ENCODE assay signal across 8 cellular contexts in the genomic region with DNA sequence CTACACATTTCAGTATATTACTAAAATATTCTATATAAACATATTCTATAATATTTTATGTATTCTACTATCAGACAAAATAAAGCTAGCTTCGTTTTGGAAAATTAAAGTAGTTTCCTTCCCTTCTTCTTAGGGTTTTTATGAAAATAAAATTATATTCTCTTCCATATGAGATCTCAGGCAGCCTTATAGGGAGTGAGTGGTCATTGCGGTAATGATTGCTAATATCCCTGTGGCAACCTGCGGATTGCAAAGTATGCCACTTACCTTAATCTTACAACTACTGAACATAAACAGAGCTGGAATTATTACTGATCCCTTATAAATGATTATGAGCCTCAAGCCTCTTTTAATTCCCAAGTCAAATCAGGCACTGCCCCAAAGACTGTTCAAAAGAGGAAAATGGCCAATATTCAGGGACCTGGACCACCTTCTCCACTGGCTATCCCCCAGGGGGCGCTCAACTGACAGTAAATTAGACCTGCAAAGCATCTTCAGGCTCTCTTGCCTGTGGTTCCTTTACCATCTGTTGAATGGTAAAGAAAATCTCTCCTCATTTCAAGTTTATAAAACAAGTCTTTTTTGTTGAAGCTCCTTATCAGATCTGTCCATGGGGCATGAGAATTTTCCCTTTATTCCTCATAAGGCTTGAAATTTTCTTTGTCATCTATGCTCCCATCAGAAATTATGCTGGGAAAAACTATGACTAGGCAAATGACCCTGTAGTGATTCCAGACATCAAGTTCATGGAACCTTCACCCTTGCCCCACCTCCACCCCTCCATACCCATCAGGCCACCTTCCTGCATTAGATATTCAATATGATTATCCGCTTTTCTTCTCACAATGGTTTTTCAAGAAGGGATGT.
A peak's percentile ranks its signal among the peaks of the same experiment; 100 is the strongest.
DNase-seq lines count a peak whose midpoint lies in the region; ATAC-seq lines count a peak whose summit lies in the region.

No MANE protein-coding gene starts in this region.

- DNase-seq in activated gamma-delta T cell treated with Interleukin-2 at 50 U/mL for 16 hours = peak; percentile 85
- no peak for DNase-seq in activated gamma-delta T cell (lab: John Stamatoyannopoulos, UW)
- DNase-seq in NCI-H345 treated with DMSO at 0.1 percent for 48 hours (lab: John Stamatoyannopoulos, UW; ENCODE audit: unreplicated experiment) = peak; percentile 37
- peak; percentile 79 for DNase-seq in activated CD4-positive, alpha-beta T cell treated with anti-CD3 and anti-CD28 coated beads, Interleukin-2, amount 50 U/mL, for 1 hour
- DNase-seq in dermis microvascular lymphatic vessel endothelial cell (ENCODE audit: low read depth in 2 of 2) = peak; percentile 43 to 82
- peak; percentile 81 to 82 for DNase-seq in lung microvascular endothelial cell (ENCODE audit: low read depth in 2 of 2)
- DNase-seq in stimulated activated CD8-positive, alpha-beta memory T cell treated with anti-CD3 and anti-CD28 coated beads, Interleukin-15, amount 100 ng/mL, for 48 hours (ENCODE audit: low read depth in 2 of 2) = peak; percentile 45 to 53

- ATAC-seq in HG03039 (IDR thresholded peaks at IDR 0.05; ENCODE audit: unreplicated experiment) = peak; percentile 93
